ENCODE assay signal across 8 cellular contexts in genomic region chr10:72625608-72626443, GRCh38.
A peak's percentile ranks its signal among the peaks of the same experiment; 100 is the strongest.
DNase-seq lines count a peak whose midpoint lies in the region; ATAC-seq and TF ChIP-seq lines count a peak whose summit lies in the region.

Gene MICU1, minus strand, starts transcription at chr10:72626079. Its CDS starts 59,286 bp downstream, at chr10:72566793.

- H3K4me3 ChIP-seq in AG09309 (ENCODE audit: control insufficient read depth, low read depth, low read length), result peak within 1 kb of the TSS; percentile 73

- ATAC-seq in GM19025 (IDR thresholded peaks at IDR 0.05; ENCODE audit: low read depth, unreplicated experiment) (peak; percentile 98), HG03342 (IDR thresholded peaks at IDR 0.05; ENCODE audit: unreplicated experiment) (peak; percentile 99)
- peak; percentile 99 for ATAC-seq in activated CD4-positive, CD25-positive, alpha-beta regulatory T cell treated with anti-CD3 and anti-CD28 coated beads, Interleukin-2, amount 50 U/mL, for 24 hours

- no peak for TF ChIP-seq CTCF in AG09309 (IDR thresholded peaks at IDR 0.05; ENCODE audit: control insufficient read depth, insufficient read depth, low read depth, low read length, missing control alignments)

- DNase-seq in AG09309 (ENCODE audit: low read depth) (peak; percentile 57), NCI-H446 treated with DMSO at 0.1 percent for 48 hours (lab: John Stamatoyannopoulos, UW) (peak; percentile 84), cerebellar cortex (ENCODE audit: low spot score) (peak; percentile 98), islet precursor cell (peak; percentile 98)
- DNase-seq in stimulated activated CD4-positive, alpha-beta T cell treated with anti-CD3 and anti-CD28 coated beads, Interleukin-12 subunit alpha, Interleukin-12 subunit beta, amount 100 ng/mL, for 48 hours (ENCODE audit: low read depth in 2 of 3, low spot score in 1 of 3), result peak; percentile 89 to 93 (median 92)

Comparison
In these comparisons a context has a peak if more than half of its experiments do, and no peak if none do; other contexts are left out.
1. Peak in every context shown above with its lines: DNase-seq, ATAC-seq and H3K4me3 ChIP-seq.